8 cellular contexts compared by ENCODE assay signal in genomic region chr19:45485301-45486077, GRCh38. TPM values are rescaled to one million over a fixed set of nuclear protein-coding genes. Genes with fewer than 3 reads are reported as not detected.
A peak's percentile ranks its signal among the peaks of the same experiment; 100 is the strongest.
DNase-seq lines count a peak whose midpoint lies in the region; ATAC-seq, FAIRE-seq and TF ChIP-seq lines count a peak whose summit lies in the region.

No MANE protein-coding gene starts in this region.

- ATAC-seq in GM18909 (IDR thresholded peaks at IDR 0.05; ENCODE audit: poor library complexity, unreplicated experiment) (peak; percentile 90), HG03159 (IDR thresholded peaks at IDR 0.05; ENCODE audit: unreplicated experiment) (peak; percentile 92), activated B cell treated with CpG ODN at 0.5 μM for 24 hours (ENCODE audit: low read depth) (peak; percentile 99)

- DNase-seq in AG09309 (ENCODE audit: low read depth) (peak; percentile 72), NCI-H2227 treated with DMSO at 0.1 percent for 48 hours (lab: John Stamatoyannopoulos, UW) (peak; percentile 83), activated B cell treated with CpG ODN at 0.5 μM for 24 hours (peak; percentile 96), keratinocyte (ENCODE audit: low read depth, low spot score) (peak; percentile 85)
- DNase-seq in central memory CD4-positive, alpha-beta T cell: peak; percentile 94
- peak; percentile 96 to 99 (median 98) for DNase-seq in stimulated activated CD4-positive, alpha-beta T cell treated with anti-CD3 and anti-CD28 coated beads, Interleukin-12 subunit alpha, Interleukin-12 subunit beta, amount 100 ng/mL, for 48 hours (ENCODE audit: low read depth in 2 of 3, low spot score in 1 of 3)

- H4K20me1 ChIP-seq in keratinocyte (ENCODE audit: control insufficient read depth, extremely low read depth, insufficient read depth, low read length): no peaks in the 10 kb centered on the region

- peak overlapping the region; percentile 76 for H2AFZ ChIP-seq in keratinocyte (ENCODE audit: control insufficient read depth, low read length)

- intact Hi-C loops in activated B cell treated with CpG ODN at 0.5 μM for 24 hours (cut with micrococcal nuclease): loop anchor here (1.0 to 2.0 kb wide), 7 partner anchors 12 to 80 kb away; partner anchors contain the start of genes PPP1R13L and RTN2

- TF ChIP-seq CTCF in AG09309 (IDR thresholded peaks at IDR 0.05; ENCODE audit: control insufficient read depth, insufficient read depth, low read depth, low read length, missing control alignments) (peak; percentile 93), activated B cell treated with CpG ODN at 0.5 μM for 24 hours (IDR thresholded peaks at IDR 0.05) (peak; percentile 84), keratinocyte (optimal IDR thresholded peaks at IDR 0.05 in 1 of 3, IDR thresholded peaks at IDR 0.05 in 1 of 3, conservative IDR thresholded peaks at IDR 0.05 in 1 of 3; ENCODE audit: extremely low read depth in 1 of 3, insufficient read depth in 2 of 3, low read length in 3 of 3) (peak; percentile 87 to 92 (median 88))

- H3K4me3 ChIP-seq in AG09309 (ENCODE audit: control insufficient read depth, low read depth, low read length) (peak overlapping the region; percentile 69), keratinocyte (ENCODE audit: control insufficient read depth in 2 of 3, extremely low read depth in 1 of 3, insufficient read depth in 2 of 3, low read depth in 1 of 3, low read length in 3 of 3) (peak overlapping the region; percentile 43 to 55 (median 54))

- H3K27me3 Mint-ChIP-seq in activated B cell treated with CpG ODN at 0.5 μM for 24 hours: peaks cover 3% of the 10 kb centered on the region

- no peaks in the 10 kb centered on the region for H3K36me3 Mint-ChIP-seq in activated B cell treated with CpG ODN at 0.5 μM for 24 hours (ENCODE audit: low read depth)

- H3K4me1 Mint-ChIP-seq in activated B cell treated with CpG ODN at 0.5 μM for 24 hours: peaks cover 8% of the 10 kb centered on the region

- H3K4me2 ChIP-seq in keratinocyte (ENCODE audit: control insufficient read depth, extremely low read depth, insufficient read depth, low read depth, low read length): peak overlapping the region; percentile 60

- H3K9me1 ChIP-seq in keratinocyte (ENCODE audit: control insufficient read depth, extremely low read depth, insufficient read depth, low read length): no peaks in the 10 kb centered on the region

- peaks cover 0 to 1% of the 10 kb centered on the region in 2 experiments for H3K36me3 ChIP-seq in keratinocyte (ENCODE audit: control insufficient read depth in 2 of 2, extremely low read depth in 1 of 2, insufficient read depth in 2 of 2, low read length in 2 of 2)

- H3K4me3 Mint-ChIP-seq in activated B cell treated with CpG ODN at 0.5 μM for 24 hours: peak overlapping the region; percentile 91

- H3K27me3 ChIP-seq in keratinocyte (ENCODE audit: control insufficient read depth, extremely low read depth, insufficient read depth, low read length): no peaks in the 10 kb centered on the region

- H3K79me2 ChIP-seq in keratinocyte (ENCODE audit: control insufficient read depth, insufficient read depth, low read length): no peaks in the 10 kb centered on the region

- CTCF ChIA-PET in activated B cell treated with CpG ODN at 0.5 μM for 24 hours (lab: Charles Lee): interaction anchor here (0.7 to 2.6 kb wide), 19 partner anchors 10 to 307 kb away, joined by 3 to 53 read pairs (median 5); partner anchors contain the start of genes BLOC1S3, PPP1R13L and RTN2

- H3K27ac Mint-ChIP-seq in activated B cell treated with CpG ODN at 0.5 μM for 24 hours: peak overlapping the region; percentile 74

- no peak overlapping the region for H3K27ac ChIP-seq in keratinocyte (ENCODE audit: control insufficient read depth, insufficient read depth, low read length)

- POLR2A ChIA-PET in activated B cell treated with CpG ODN at 0.5 μM for 24 hours (lab: Charles Lee): interaction anchor here (0.5 to 1.8 kb wide), 13 partner anchors 11 to 207 kb away, joined by 3 to 21 read pairs (median 4); partner anchors contain the start of genes FOSB and QPCTL

- H3K9me3 ChIP-seq in keratinocyte (ENCODE audit: control insufficient read depth, low read depth, low read length): no peaks in the 10 kb centered on the region

- H3K9me3 Mint-ChIP-seq in activated B cell treated with CpG ODN at 0.5 μM for 24 hours: no peaks in the 10 kb centered on the region

- dilution Hi-C loops in keratinocyte (cut with MboI; ENCODE audit: extremely low pct_ligation_motif_present, low sequenced_read_pairs): no loop called here

- H3K9ac ChIP-seq in keratinocyte (ENCODE audit: control insufficient read depth, extremely low read depth, insufficient read depth, low read length): peak overlapping the region; percentile 46

- FAIRE-seq in keratinocyte (lab: Jason Lieb, UNC): peak; percentile 81

- H3K4me1 ChIP-seq in keratinocyte (ENCODE audit: control insufficient read depth, extremely low read depth, insufficient read depth, low read length): peaks cover 6% of the 10 kb centered on the region

RNA-seq across cellular contexts. Expression of gene RTN2, which starts 11.4 kb away (rescaled TPM):
- 1.2 and 1.5 TPM in 2 replicates for total RNA-seq in activated B cell treated with CpG ODN at 0.5 μM for 24 hours
- 8.5 to 13.6 TPM (median 12.2 TPM) in 3 replicates for polyA plus RNA-seq in keratinocyte
- 4.5 TPM for polyA plus RNA-seq in keratinocyte (2011; ENCODE audit: low read depth)
- polyA plus RNA-seq in keratinocyte (2011; cell fraction: cytosol; rRNA removed): 7.2 and 12.4 TPM in 2 replicates
- polyA plus RNA-seq in keratinocyte (2011; cell fraction: nucleus; rRNA removed): 6.7 and 10.0 TPM in 2 replicates
- 7.5 and 15.7 TPM in 2 replicates for polyA plus RNA-seq in keratinocyte (2012; ENCODE audit: low replicate concordance)
- polyA minus RNA-seq in keratinocyte: 5.7 to 20.4 TPM (median 8.5 TPM) in 3 replicates
- 21.7 TPM for polyA minus RNA-seq in keratinocyte (2011; cell fraction: cytosol; rRNA and poly(A)+ RNA removed)
- polyA minus RNA-seq in keratinocyte (2011; cell fraction: nucleus; rRNA and poly(A)+ RNA removed): 6.4 and 13.0 TPM in 2 replicates

RNA-seq across cellular contexts. Expression of gene PPM1N, which starts 12.8 kb away (rescaled TPM):
- total RNA-seq in activated B cell treated with CpG ODN at 0.5 μM for 24 hours: 0.80 and 1.4 TPM in 2 replicates
- 1.9 to 2.5 TPM (median 2.0 TPM) in 3 replicates for polyA plus RNA-seq in keratinocyte
- polyA plus RNA-seq in keratinocyte (2011; ENCODE audit: low read depth): 0.64 TPM
- 1.6 and 2.1 TPM in 2 replicates for polyA plus RNA-seq in keratinocyte (2011; cell fraction: cytosol; rRNA removed)
- polyA plus RNA-seq in keratinocyte (2011; cell fraction: nucleus; rRNA removed): 1.4 and 1.9 TPM in 2 replicates
- 1.2 and 2.1 TPM in 2 replicates for polyA plus RNA-seq in keratinocyte (2012; ENCODE audit: low replicate concordance)
- 0.42 TPM in 1 of 3 replicates, not detected in the others for polyA minus RNA-seq in keratinocyte
- polyA minus RNA-seq in keratinocyte (2011; cell fraction: cytosol; rRNA and poly(A)+ RNA removed): not detected
- not detected in 2 replicates for polyA minus RNA-seq in keratinocyte (2011; cell fraction: nucleus; rRNA and poly(A)+ RNA removed)

RNA-seq across cellular contexts. Expression of gene FOSB, which starts 17.7 kb away (rescaled TPM):
- total RNA-seq in activated B cell treated with CpG ODN at 0.5 μM for 24 hours: 16.8 and 20.4 TPM in 2 replicates
- 0.27 to 4.6 TPM (median 3.9 TPM) in 3 replicates for polyA plus RNA-seq in keratinocyte
- 7.5 TPM for polyA plus RNA-seq in keratinocyte (2011; ENCODE audit: low read depth)
- polyA plus RNA-seq in keratinocyte (2011; cell fraction: cytosol; rRNA removed): 1.2 and 2.5 TPM in 2 replicates
- polyA plus RNA-seq in keratinocyte (2011; cell fraction: nucleus; rRNA removed): 69.0 and 109 TPM in 2 replicates
- 0.37 and 11.7 TPM in 2 replicates for polyA plus RNA-seq in keratinocyte (2012; ENCODE audit: low replicate concordance)
- 2.9 to 15.1 TPM (median 9.2 TPM) in 3 replicates for polyA minus RNA-seq in keratinocyte
- 1.7 TPM for polyA minus RNA-seq in keratinocyte (2011; cell fraction: cytosol; rRNA and poly(A)+ RNA removed)
- polyA minus RNA-seq in keratinocyte (2011; cell fraction: nucleus; rRNA and poly(A)+ RNA removed): 41.5 and 54.1 TPM in 2 replicates

RNA-seq across cellular contexts. Expression of gene VASP, which starts 21.8 kb away (rescaled TPM):
- total RNA-seq in activated B cell treated with CpG ODN at 0.5 μM for 24 hours: 294 and 300 TPM in 2 replicates
- polyA plus RNA-seq in keratinocyte: 99.0 to 117 TPM (median 110 TPM) in 3 replicates
- polyA plus RNA-seq in keratinocyte (2011; ENCODE audit: low read depth): 76.9 TPM
- polyA plus RNA-seq in keratinocyte (2011; cell fraction: cytosol; rRNA removed): 78.8 and 128 TPM in 2 replicates
- 94.7 and 121 TPM in 2 replicates for polyA plus RNA-seq in keratinocyte (2011; cell fraction: nucleus; rRNA removed)
- polyA plus RNA-seq in keratinocyte (2012; ENCODE audit: low replicate concordance): 53.7 and 126 TPM in 2 replicates
- polyA minus RNA-seq in keratinocyte: 88.7 to 145 TPM (median 99.3 TPM) in 3 replicates
- polyA minus RNA-seq in keratinocyte (2011; cell fraction: cytosol; rRNA and poly(A)+ RNA removed): 240 TPM
- polyA minus RNA-seq in keratinocyte (2011; cell fraction: nucleus; rRNA and poly(A)+ RNA removed): 117 and 165 TPM in 2 replicates
